In the genomic region with DNA sequence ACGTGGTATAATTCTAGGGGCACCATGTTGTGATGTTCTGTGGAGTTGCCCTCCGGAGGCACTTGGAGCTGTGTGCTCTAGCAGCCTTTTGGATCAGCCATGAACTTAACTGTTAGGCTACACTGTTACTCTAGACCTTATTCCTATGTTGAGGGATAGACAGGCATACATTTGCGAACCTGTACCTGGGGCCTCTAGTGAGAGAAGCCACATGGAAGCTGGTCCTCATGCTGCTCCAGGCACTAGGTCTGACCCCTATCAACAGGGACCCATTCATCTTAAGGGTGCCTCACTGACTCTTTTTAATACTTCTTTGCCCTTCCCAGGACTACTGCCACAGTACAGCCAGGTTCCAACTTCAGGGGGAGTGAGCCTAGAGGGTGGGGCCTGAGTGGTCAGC, we compare ENCODE assay signal across 2 cellular contexts.
TF ChIP-seq lines count a peak whose summit lies in the region.

No MANE protein-coding gene starts in this region.

TF ChIP-seq in A549, 52 proteins besides CTCF, POLR2A, EP300 and RAD21:
- TF ChIP-seq KDM5A (IDR thresholded peaks at IDR 0.05) (no peak), TFCP2L1 (CRISPR knock-in tag; IDR thresholded peaks at IDR 0.05) (no peak), RCOR1 (IDR thresholded peaks at IDR 0.05; ENCODE audit: low read depth, low read length) (no peak), MAFK (IDR thresholded peaks at IDR 0.05; ENCODE audit: partially characterized antibody) (no peak), HOXB13 (CRISPR knock-in tag; IDR thresholded peaks at IDR 0.05; ENCODE audit: low read depth) (no peak), CEBPB (IDR thresholded peaks at IDR 0.05) (no peak), GATA3 (IDR thresholded peaks at IDR 0.05; ENCODE audit: borderline replicate concordance) (no peak), TP53 (CRISPR knock-in tag; IDR thresholded peaks at IDR 0.05) (no peak), HDAC2 (IDR thresholded peaks at IDR 0.05) (no peak), NFE2L2 (conservative IDR thresholded peaks at IDR 0.05; ENCODE audit: low read length) (no peak), MYC (IDR thresholded peaks at IDR 0.05; ENCODE audit: borderline replicate concordance, low read length) (no peak), ZSCAN20 (CRISPR knock-in tag; IDR thresholded peaks at IDR 0.05) (no peak), RNF2 (IDR thresholded peaks at IDR 0.05; ENCODE audit: borderline replicate concordance, low read depth) (no peak), JUN (IDR thresholded peaks at IDR 0.05) (no peak), BHLHE40 (IDR thresholded peaks at IDR 0.05; ENCODE audit: low read depth, low read length) (no peak), HOXA7 (CRISPR knock-in tag; IDR thresholded peaks at IDR 0.05) (no peak), KDM1A (IDR thresholded peaks at IDR 0.05; ENCODE audit: low read depth) (no peak), SREBF2 (IDR thresholded peaks at IDR 0.05) (no peak)
- TF ChIP-seq, protein P1, sequence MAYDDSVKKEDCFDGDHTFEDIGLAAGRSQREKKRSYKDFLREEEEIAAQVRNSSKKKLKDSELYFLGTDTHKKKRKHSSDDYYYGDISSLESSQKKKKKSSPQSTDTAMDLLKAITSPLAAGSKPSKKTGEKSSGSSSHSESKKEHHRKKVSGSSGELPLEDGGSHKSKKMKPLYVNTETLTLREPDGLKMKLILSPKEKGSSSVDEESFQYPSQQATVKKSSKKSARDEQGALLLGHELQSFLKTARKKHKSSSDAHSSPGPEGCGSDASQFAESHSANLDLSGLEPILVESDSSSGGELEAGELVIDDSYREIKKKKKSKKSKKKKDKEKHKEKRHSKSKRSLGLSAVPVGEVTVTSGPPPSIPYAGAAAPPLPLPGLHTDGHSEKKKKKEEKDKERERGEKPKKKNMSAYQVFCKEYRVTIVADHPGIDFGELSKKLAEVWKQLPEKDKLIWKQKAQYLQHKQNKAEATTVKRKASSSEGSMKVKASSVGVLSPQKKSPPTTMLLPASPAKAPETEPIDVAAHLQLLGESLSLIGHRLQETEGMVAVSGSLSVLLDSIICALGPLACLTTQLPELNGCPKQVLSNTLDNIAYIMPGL (CRISPR knock-in tag; IDR thresholded peaks at IDR 0.05; ENCODE audit: borderline replicate concordance): no peak
- TF ChIP-seq, protein P2, sequence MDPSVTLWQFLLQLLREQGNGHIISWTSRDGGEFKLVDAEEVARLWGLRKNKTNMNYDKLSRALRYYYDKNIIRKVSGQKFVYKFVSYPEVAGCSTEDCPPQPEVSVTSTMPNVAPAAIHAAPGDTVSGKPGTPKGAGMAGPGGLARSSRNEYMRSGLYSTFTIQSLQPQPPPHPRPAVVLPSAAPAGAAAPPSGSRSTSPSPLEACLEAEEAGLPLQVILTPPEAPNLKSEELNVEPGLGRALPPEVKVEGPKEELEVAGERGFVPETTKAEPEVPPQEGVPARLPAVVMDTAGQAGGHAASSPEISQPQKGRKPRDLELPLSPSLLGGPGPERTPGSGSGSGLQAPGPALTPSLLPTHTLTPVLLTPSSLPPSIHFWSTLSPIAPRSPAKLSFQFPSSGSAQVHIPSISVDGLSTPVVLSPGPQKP (IDR thresholded peaks at IDR 0.05; ENCODE audit: low read depth, low read length): no peak
TF ChIP-seq in A549: peak in this region for 0.

TF ChIP-seq in GM12878, 131 proteins besides CTCF, POLR2A, EP300 and RAD21:
- TF ChIP-seq, protein P3, sequence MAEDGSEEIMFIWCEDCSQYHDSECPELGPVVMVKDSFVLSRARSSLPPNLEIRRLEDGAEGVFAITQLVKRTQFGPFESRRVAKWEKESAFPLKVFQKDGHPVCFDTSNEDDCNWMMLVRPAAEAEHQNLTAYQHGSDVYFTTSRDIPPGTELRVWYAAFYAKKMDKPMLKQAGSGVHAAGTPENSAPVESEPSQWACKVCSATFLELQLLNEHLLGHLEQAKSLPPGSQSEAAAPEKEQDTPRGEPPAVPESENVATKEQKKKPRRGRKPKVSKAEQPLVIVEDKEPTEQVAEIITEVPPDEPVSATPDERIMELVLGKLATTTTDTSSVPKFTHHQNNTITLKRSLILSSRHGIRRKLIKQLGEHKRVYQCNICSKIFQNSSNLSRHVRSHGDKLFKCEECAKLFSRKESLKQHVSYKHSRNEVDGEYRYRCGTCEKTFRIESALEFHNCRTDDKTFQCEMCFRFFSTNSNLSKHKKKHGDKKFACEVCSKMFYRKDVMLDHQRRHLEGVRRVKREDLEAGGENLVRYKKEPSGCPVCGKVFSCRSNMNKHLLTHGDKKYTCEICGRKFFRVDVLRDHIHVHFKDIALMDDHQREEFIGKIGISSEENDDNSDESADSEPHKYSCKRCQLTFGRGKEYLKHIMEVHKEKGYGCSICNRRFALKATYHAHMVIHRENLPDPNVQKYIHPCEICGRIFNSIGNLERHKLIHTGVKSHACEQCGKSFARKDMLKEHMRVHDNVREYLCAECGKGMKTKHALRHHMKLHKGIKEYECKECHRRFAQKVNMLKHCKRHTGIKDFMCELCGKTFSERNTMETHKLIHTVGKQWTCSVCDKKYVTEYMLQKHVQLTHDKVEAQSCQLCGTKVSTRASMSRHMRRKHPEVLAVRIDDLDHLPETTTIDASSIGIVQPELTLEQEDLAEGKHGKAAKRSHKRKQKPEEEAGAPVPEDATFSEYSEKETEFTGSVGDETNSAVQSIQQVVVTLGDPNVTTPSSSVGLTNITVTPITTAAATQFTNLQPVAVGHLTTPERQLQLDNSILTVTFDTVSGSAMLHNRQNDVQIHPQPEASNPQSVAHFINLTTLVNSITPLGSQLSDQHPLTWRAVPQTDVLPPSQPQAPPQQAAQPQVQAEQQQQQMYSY (CRISPR knock-in tag; IDR thresholded peaks at IDR 0.05): no peak
- TF ChIP-seq YY1 (IDR thresholded peaks at IDR 0.05; ENCODE audit: low read depth, low read length) (no peak), FOS (IDR thresholded peaks at IDR 0.05; ENCODE audit: borderline replicate concordance, extremely low read depth, insufficient read length) (no peak), ZZZ3 (IDR thresholded peaks at IDR 0.05; ENCODE audit: control insufficient read depth, insufficient read length, low read depth) (no peak), SPI1 (IDR thresholded peaks at IDR 0.05; ENCODE audit: borderline replicate concordance, insufficient read depth, low read depth, low read length) (no peak), ASH2L (IDR thresholded peaks at IDR 0.05; ENCODE audit: borderline replicate concordance, low read depth) (no peak), NFYA (IDR thresholded peaks at IDR 0.05; ENCODE audit: borderline replicate concordance, low read depth, low read length) (no peak), MYC (IDR thresholded peaks at IDR 0.05; ENCODE audit: insufficient read depth, insufficient read length, insufficient replicate concordance, low read length, severe bottlenecking) (no peak), BACH1 (IDR thresholded peaks at IDR 0.05; ENCODE audit: borderline replicate concordance) (no peak), FOXM1 (IDR thresholded peaks at IDR 0.05; ENCODE audit: low read depth, low read length) (no peak)
- TF ChIP-seq, protein P4, sequence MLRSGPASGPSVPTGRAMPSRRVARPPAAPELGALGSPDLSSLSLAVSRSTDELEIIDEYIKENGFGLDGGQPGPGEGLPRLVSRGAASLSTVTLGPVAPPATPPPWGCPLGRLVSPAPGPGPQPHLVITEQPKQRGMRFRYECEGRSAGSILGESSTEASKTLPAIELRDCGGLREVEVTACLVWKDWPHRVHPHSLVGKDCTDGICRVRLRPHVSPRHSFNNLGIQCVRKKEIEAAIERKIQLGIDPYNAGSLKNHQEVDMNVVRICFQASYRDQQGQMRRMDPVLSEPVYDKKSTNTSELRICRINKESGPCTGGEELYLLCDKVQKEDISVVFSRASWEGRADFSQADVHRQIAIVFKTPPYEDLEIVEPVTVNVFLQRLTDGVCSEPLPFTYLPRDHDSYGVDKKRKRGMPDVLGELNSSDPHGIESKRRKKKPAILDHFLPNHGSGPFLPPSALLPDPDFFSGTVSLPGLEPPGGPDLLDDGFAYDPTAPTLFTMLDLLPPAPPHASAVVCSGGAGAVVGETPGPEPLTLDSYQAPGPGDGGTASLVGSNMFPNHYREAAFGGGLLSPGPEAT (IDR thresholded peaks at IDR 0.05; ENCODE audit: low read depth): no peak
- TF ChIP-seq, protein P5, sequence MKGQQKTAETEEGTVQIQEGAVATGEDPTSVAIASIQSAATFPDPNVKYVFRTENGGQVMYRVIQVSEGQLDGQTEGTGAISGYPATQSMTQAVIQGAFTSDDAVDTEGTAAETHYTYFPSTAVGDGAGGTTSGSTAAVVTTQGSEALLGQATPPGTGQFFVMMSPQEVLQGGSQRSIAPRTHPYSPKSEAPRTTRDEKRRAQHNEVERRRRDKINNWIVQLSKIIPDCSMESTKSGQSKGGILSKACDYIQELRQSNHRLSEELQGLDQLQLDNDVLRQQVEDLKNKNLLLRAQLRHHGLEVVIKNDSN (IDR thresholded peaks at IDR 0.05; ENCODE audit: borderline replicate concordance, extremely low read length, insufficient read depth, low read depth, low read length): no peak
- TF ChIP-seq, protein P6, sequence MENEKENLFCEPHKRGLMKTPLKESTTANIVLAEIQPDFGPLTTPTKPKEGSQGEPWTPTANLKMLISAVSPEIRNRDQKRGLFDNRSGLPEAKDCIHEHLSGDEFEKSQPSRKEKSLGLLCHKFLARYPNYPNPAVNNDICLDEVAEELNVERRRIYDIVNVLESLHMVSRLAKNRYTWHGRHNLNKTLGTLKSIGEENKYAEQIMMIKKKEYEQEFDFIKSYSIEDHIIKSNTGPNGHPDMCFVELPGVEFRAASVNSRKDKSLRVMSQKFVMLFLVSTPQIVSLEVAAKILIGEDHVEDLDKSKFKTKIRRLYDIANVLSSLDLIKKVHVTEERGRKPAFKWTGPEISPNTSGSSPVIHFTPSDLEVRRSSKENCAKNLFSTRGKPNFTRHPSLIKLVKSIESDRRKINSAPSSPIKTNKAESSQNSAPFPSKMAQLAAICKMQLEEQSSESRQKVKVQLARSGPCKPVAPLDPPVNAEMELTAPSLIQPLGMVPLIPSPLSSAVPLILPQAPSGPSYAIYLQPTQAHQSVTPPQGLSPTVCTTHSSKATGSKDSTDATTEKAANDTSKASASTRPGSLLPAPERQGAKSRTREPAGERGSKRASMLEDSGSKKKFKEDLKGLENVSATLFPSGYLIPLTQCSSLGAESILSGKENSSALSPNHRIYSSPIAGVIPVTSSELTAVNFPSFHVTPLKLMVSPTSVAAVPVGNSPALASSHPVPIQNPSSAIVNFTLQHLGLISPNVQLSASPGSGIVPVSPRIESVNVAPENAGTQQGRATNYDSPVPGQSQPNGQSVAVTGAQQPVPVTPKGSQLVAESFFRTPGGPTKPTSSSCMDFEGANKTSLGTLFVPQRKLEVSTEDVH (IDR thresholded peaks at IDR 0.05; ENCODE audit: low read depth, partially characterized antibody): no peak
